ENCODE assay signal across 3 cellular contexts in genomic region chr14:77153802-77154201, GRCh38.
TF ChIP-seq lines count a peak whose summit lies in the region.

No MANE protein-coding gene starts in this region.

TF ChIP-seq in HEK293, 187 proteins besides CTCF, POLR2A, EP300 and RAD21:
- TF ChIP-seq ZNF580 (tag by site-specific recombination; IDR thresholded peaks at IDR 0.05) (0 out of 2 replicates have a peak, but pooled peaks have one; percentile 18), ZNF26 (tag by site-specific recombination; IDR thresholded peaks at IDR 0.05) (no peak)

TF ChIP-seq in K562, 482 proteins besides CTCF, POLR2A, EP300 and RAD21:
- peak; percentile 96 for TF ChIP-seq RBM25 (IDR thresholded peaks at IDR 0.05; ENCODE audit: low read depth, low read length, severe bottlenecking)
- TF ChIP-seq ETV1 (tag; conservative IDR thresholded peaks at IDR 0.05; ENCODE audit: low read depth) = 0 out of 2 replicates have a peak, but pooled peaks have one; percentile 12
- TF ChIP-seq, protein P1, sequence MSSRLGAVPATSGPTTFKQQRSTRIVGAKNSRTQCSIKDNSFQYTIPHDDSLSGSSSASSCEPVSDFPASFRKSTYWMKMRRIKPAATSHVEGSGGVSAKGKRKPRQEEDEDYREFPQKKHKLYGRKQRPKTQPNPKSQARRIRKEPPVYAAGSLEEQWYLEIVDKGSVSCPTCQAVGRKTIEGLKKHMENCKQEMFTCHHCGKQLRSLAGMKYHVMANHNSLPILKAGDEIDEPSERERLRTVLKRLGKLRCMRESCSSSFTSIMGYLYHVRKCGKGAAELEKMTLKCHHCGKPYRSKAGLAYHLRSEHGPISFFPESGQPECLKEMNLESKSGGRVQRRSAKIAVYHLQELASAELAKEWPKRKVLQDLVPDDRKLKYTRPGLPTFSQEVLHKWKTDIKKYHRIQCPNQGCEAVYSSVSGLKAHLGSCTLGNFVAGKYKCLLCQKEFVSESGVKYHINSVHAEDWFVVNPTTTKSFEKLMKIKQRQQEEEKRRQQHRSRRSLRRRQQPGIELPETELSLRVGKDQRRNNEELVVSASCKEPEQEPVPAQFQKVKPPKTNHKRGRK (tag; IDR thresholded peaks at IDR 0.05) = no peak

TF ChIP-seq in neural cell, 6 proteins besides CTCF, POLR2A, EP300 and RAD21:
- no peak for TF ChIP-seq POLR2AphosphoS5 (IDR thresholded peaks at IDR 0.05)
- no peak for TF ChIP-seq MXI1 (conservative IDR thresholded peaks at IDR 0.05; ENCODE audit: poor library complexity, severe bottlenecking)
- TF ChIP-seq TAF1 (IDR thresholded peaks at IDR 0.05; ENCODE audit: low read depth) = no peak
- TF ChIP-seq SMC3 (conservative IDR thresholded peaks at IDR 0.05; ENCODE audit: poor library complexity) = no peak
- TF ChIP-seq, protein P2, sequence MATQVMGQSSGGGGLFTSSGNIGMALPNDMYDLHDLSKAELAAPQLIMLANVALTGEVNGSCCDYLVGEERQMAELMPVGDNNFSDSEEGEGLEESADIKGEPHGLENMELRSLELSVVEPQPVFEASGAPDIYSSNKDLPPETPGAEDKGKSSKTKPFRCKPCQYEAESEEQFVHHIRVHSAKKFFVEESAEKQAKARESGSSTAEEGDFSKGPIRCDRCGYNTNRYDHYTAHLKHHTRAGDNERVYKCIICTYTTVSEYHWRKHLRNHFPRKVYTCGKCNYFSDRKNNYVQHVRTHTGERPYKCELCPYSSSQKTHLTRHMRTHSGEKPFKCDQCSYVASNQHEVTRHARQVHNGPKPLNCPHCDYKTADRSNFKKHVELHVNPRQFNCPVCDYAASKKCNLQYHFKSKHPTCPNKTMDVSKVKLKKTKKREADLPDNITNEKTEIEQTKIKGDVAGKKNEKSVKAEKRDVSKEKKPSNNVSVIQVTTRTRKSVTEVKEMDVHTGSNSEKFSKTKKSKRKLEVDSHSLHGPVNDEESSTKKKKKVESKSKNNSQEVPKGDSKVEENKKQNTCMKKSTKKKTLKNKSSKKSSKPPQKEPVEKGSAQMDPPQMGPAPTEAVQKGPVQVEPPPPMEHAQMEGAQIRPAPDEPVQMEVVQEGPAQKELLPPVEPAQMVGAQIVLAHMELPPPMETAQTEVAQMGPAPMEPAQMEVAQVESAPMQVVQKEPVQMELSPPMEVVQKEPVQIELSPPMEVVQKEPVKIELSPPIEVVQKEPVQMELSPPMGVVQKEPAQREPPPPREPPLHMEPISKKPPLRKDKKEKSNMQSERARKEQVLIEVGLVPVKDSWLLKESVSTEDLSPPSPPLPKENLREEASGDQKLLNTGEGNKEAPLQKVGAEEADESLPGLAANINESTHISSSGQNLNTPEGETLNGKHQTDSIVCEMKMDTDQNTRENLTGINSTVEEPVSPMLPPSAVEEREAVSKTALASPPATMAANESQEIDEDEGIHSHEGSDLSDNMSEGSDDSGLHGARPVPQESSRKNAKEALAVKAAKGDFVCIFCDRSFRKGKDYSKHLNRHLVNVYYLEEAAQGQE (IDR thresholded peaks at IDR 0.05; ENCODE audit: borderline replicate concordance) = no peak
- no peak for TF ChIP-seq EZH2 (IDR thresholded peaks at IDR 0.05; ENCODE audit: borderline replicate concordance, insufficient read depth, low read length, poor library complexity, severe bottlenecking)
